ENCODE assay signal across 23 cellular contexts in genomic region chr11:100790073-100790472, GRCh38.
"Had no signal": no experiment of that assay in that cellular context is flagged by ENCODE, and none has a peak within 500 bp of the region (broad histone marks: within the 10 kb centered on the region; RNA-seq: fewer than 3 reads in every experiment).

No MANE protein-coding gene starts in this region.

- H3K36me3 ChIP-seq: esophagus squamous epithelium, neutrophil, sigmoid colon, suprapubic skin, tibial artery, upper lobe of right lung had no signal

- H3K4me3 ChIP-seq: esophagus squamous epithelium, sigmoid colon, suprapubic skin, tibial artery, upper lobe of right lung had no signal

- H3K9me3 Mint-ChIP-seq: activated T-helper 2 cell treated with anti-CD3 and anti-CD28 coated beads, Interferon-gamma antibody, Interleukin-2, Interleukin-4, amounts not matched to agents 10 μg/mL and 5 μg/mL and 100 μg/mL, durations not matched to agents 14 hours and 24 hours and 36 hours; naive B cell; stimulated activated memory B cell treated with anti-CD40 and anti-IgM and Interleukin-4, amounts not matched to agents 10 μg/mL and 1 μg/mL and 100 μg/mL, for 72 hours; T-helper 2 cell treated with Interferon-gamma antibody and Interleukin-4, amounts not matched to agents 5 μg/mL and 100 μg/mL, for 36 hours had no signal

- H3K27ac ChIP-seq: neutrophil, sigmoid colon, suprapubic skin, tibial artery, upper lobe of right lung had no signal

- H3K4me3 Mint-ChIP-seq: activated CD4-positive, alpha-beta T cell treated with anti-CD3 and anti-CD28 coated beads for 36 hours; activated CD8-positive, alpha-beta memory T cell treated with anti-CD3 and anti-CD28 coated beads, Interleukin-2, amount 10 ng/mL, durations not matched to agents 7 days and 5 days; activated CD8-positive, alpha-beta T cell treated with anti-CD3 and anti-CD28 coated beads, Interleukin-2, amount 10 ng/mL, durations not matched to agents 7 days and 5 days; activated naive CD4-positive, alpha-beta T cell treated with anti-CD3 and anti-CD28 coated beads, Interleukin-2, amount 50 U/mL, for 24 hours; activated naive CD8-positive, alpha-beta T cell treated with anti-CD3 and anti-CD28 coated beads, Interleukin-2, amount 50 U/mL, for 24 hours; mesothelial cell of epicardium; naive B cell; nephron progenitor cell; stimulated activated memory B cell treated with anti-CD40 and anti-IgM and Interleukin-4, amounts not matched to agents 10 μg/mL and 1 μg/mL and 100 μg/mL, for 72 hours; stimulated activated naive CD8-positive, alpha-beta T cell treated with anti-CD3 and anti-CD28 coated beads, Interleukin-15, amount 100 ng/mL, for 72 hours; T-helper 2 cell treated with Interferon-gamma antibody and Interleukin-4, amounts not matched to agents 5 μg/mL and 100 μg/mL, for 36 hours had no signal

- H3K36me3 Mint-ChIP-seq: activated CD8-positive, alpha-beta memory T cell treated with anti-CD3 and anti-CD28 coated beads, Interleukin-2, amount 10 ng/mL, durations not matched to agents 7 days and 5 days; activated naive CD4-positive, alpha-beta T cell treated with anti-CD3 and anti-CD28 coated beads, Interleukin-2, amount 50 U/mL, for 24 hours had no signal

- DNase-seq: activated CD4-positive, alpha-beta T cell treated with anti-CD3 and anti-CD28 coated beads for 36 hours; activated CD4-positive, CD25-positive, alpha-beta regulatory T cell; activated CD8-positive, alpha-beta memory T cell treated with anti-CD3 and anti-CD28 coated beads, Interleukin-2, amount 10 ng/mL, durations not matched to agents 7 days and 5 days; activated CD8-positive, alpha-beta T cell treated with anti-CD3 and anti-CD28 coated beads, Interleukin-2, amount 10 ng/mL, durations not matched to agents 7 days and 5 days; activated naive CD8-positive, alpha-beta T cell treated with anti-CD3 and anti-CD28 coated beads, Interleukin-2, amount 50 U/mL, for 24 hours; activated T-cell treated with anti-CD3 and anti-CD28 coated beads, Interleukin-2, amount 50 U/mL, for 48 hours; central memory CD4-positive, alpha-beta T cell; esophagus squamous epithelium; naive B cell; nephron progenitor cell; stimulated activated CD4-positive, alpha-beta T cell treated with anti-CD3 and anti-CD28 coated beads, Interleukin-4, amount 100 ng/mL, for 4 hours; stimulated activated CD8-positive, alpha-beta memory T cell treated with anti-CD3 and anti-CD28 coated beads, Interleukin-4, amount 100 ng/mL, for 48 hours; stimulated activated naive CD8-positive, alpha-beta T cell treated with anti-CD3 and anti-CD28 coated beads, Interleukin-15, amount 100 ng/mL, for 72 hours; tibial artery; upper lobe of right lung had no signal

- H3K27me3 Mint-ChIP-seq: activated CD4-positive, alpha-beta T cell treated with anti-CD3 and anti-CD28 coated beads for 36 hours; activated CD8-positive, alpha-beta memory T cell treated with anti-CD3 and anti-CD28 coated beads, Interleukin-2, amount 10 ng/mL, durations not matched to agents 7 days and 5 days; activated naive CD4-positive, alpha-beta T cell treated with anti-CD3 and anti-CD28 coated beads, Interleukin-2, amount 50 U/mL, for 24 hours; activated naive CD8-positive, alpha-beta T cell treated with anti-CD3 and anti-CD28 coated beads, Interleukin-2, amount 50 U/mL, for 24 hours; naive B cell; stimulated activated memory B cell treated with anti-CD40 and anti-IgM and Interleukin-4, amounts not matched to agents 10 μg/mL and 1 μg/mL and 100 μg/mL, for 72 hours; stimulated activated naive CD8-positive, alpha-beta T cell treated with anti-CD3 and anti-CD28 coated beads, Interleukin-15, amount 100 ng/mL, for 72 hours had no signal

- H3K4me1 Mint-ChIP-seq: activated CD4-positive, alpha-beta T cell treated with anti-CD3 and anti-CD28 coated beads for 36 hours; activated CD8-positive, alpha-beta memory T cell treated with anti-CD3 and anti-CD28 coated beads, Interleukin-2, amount 10 ng/mL, durations not matched to agents 7 days and 5 days; activated naive CD4-positive, alpha-beta T cell treated with anti-CD3 and anti-CD28 coated beads, Interleukin-2, amount 50 U/mL, for 24 hours; activated naive CD8-positive, alpha-beta T cell treated with anti-CD3 and anti-CD28 coated beads, Interleukin-2, amount 50 U/mL, for 24 hours; nephron progenitor cell; stimulated activated memory B cell treated with anti-CD40 and anti-IgM and Interleukin-4, amounts not matched to agents 10 μg/mL and 1 μg/mL and 100 μg/mL, for 72 hours; stimulated activated naive CD8-positive, alpha-beta T cell treated with anti-CD3 and anti-CD28 coated beads, Interleukin-15, amount 100 ng/mL, for 72 hours had no signal

- H3K27ac Mint-ChIP-seq: activated CD4-positive, alpha-beta T cell treated with anti-CD3 and anti-CD28 coated beads for 36 hours; activated CD8-positive, alpha-beta memory T cell treated with anti-CD3 and anti-CD28 coated beads, Interleukin-2, amount 10 ng/mL, durations not matched to agents 7 days and 5 days; activated CD8-positive, alpha-beta T cell treated with anti-CD3 and anti-CD28 coated beads, Interleukin-2, amount 10 ng/mL, durations not matched to agents 7 days and 5 days; activated naive CD4-positive, alpha-beta T cell treated with anti-CD3 and anti-CD28 coated beads, Interleukin-2, amount 50 U/mL, for 24 hours; activated naive CD8-positive, alpha-beta T cell treated with anti-CD3 and anti-CD28 coated beads, Interleukin-2, amount 50 U/mL, for 24 hours; activated T-helper 2 cell treated with anti-CD3 and anti-CD28 coated beads, Interferon-gamma antibody, Interleukin-2, Interleukin-4, amounts not matched to agents 10 μg/mL and 5 μg/mL and 100 μg/mL, durations not matched to agents 14 hours and 24 hours and 36 hours; mesothelial cell of epicardium; naive B cell; nephron progenitor cell; stimulated activated memory B cell treated with anti-CD40 and anti-IgM and Interleukin-4, amounts not matched to agents 10 μg/mL and 1 μg/mL and 100 μg/mL, for 72 hours; stimulated activated naive CD8-positive, alpha-beta T cell treated with anti-CD3 and anti-CD28 coated beads, Interleukin-15, amount 100 ng/mL, for 72 hours; T-helper 2 cell treated with Interferon-gamma antibody and Interleukin-4, amounts not matched to agents 5 μg/mL and 100 μg/mL, for 36 hours had no signal

- ATAC-seq: activated CD4-positive, alpha-beta T cell treated with anti-CD3 and anti-CD28 coated beads for 36 hours; activated CD8-positive, alpha-beta memory T cell treated with anti-CD3 and anti-CD28 coated beads, Interleukin-2, amount 10 ng/mL, durations not matched to agents 7 days and 5 days; activated CD8-positive, alpha-beta T cell treated with anti-CD3 and anti-CD28 coated beads, Interleukin-2, amount 10 ng/mL, durations not matched to agents 7 days and 5 days; activated naive CD8-positive, alpha-beta T cell treated with anti-CD3 and anti-CD28 coated beads, Interleukin-2, amount 50 U/mL, for 24 hours; stimulated activated memory B cell treated with anti-CD40 and anti-IgM and Interleukin-4, amounts not matched to agents 10 μg/mL and 1 μg/mL and 100 μg/mL, for 72 hours; stimulated activated naive CD8-positive, alpha-beta T cell treated with anti-CD3 and anti-CD28 coated beads, Interleukin-15, amount 100 ng/mL, for 72 hours had no signal

- H3K4me1 ChIP-seq: upper lobe of right lung had no signal

- H3K27me3 ChIP-seq: esophagus squamous epithelium, neutrophil, sigmoid colon, suprapubic skin, tibial artery, upper lobe of right lung had no signal

- H3K9me3 ChIP-seq: esophagus squamous epithelium, neutrophil, sigmoid colon, suprapubic skin, tibial artery, upper lobe of right lung had no signal
